26 cellular contexts compared by ENCODE assay signal in the genomic region with DNA sequence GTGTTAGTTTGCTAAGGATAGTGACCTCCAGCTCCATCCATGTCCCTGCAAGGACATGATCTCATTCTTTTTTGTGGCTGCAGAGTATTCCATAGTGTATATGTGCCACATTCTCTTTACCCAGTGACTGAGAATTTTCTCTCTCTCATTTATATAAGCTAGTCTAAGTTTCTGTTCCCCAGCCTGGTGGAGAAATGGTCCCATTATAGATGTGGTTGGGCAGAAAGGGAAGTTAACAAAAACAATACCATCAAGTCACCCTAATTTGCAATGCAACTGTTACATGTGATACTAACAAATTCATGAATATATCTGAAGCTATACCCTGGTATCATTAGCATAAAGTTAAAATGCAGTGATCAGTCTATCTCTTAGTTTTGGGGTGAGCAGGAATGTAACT. TPM values are rescaled to one million over a fixed set of nuclear protein-coding genes. Genes with fewer than 3 reads are reported as not detected.
"Had no signal": no experiment of that assay in that cellular context is flagged by ENCODE, and none has a peak within 500 bp of the region (broad histone marks: within the 10 kb centered on the region; RNA-seq: fewer than 3 reads in every experiment).

No MANE protein-coding gene starts in this region.

- ATAC-seq: activated CD8-positive, alpha-beta memory T cell treated with anti-CD3 and anti-CD28 coated beads, Interleukin-2, amount 10 ng/mL, durations not matched to agents 7 days and 5 days; activated T-cell treated with anti-CD3 and anti-CD28 coated beads, Interleukin-2, amount 50 U/mL, for 72 hours; Panc1; T-cell had no signal

- H3K4me3 ChIP-seq: cardiac muscle cell had no signal

- H3K27ac ChIP-seq: brain microvascular endothelial cell, cardiac muscle cell, KMS-11, RWPE1 had no signal

- H3K36me3 ChIP-seq: brain microvascular endothelial cell, cardiac muscle cell had no signal

- DNase-seq: activated CD4-positive, alpha-beta T cell treated with anti-CD3 and anti-CD28 coated beads, Interleukin-2, amount 10 ng/mL, durations not matched to agents 24 days and 14 days; activated CD4-positive, alpha-beta T cell treated with anti-CD3 and anti-CD28 coated beads, Interleukin-2, amount 50 U/mL, for 48 hours; activated CD4-positive, CD25-positive, alpha-beta regulatory T cell treated with anti-CD3 and anti-CD28 coated beads, Interleukin-2, amount 50 U/mL, for 72 hours; activated CD8-positive, alpha-beta memory T cell treated with anti-CD3 and anti-CD28 coated beads, Interleukin-2, amount 10 ng/mL, durations not matched to agents 7 days and 5 days; activated gamma-delta T cell treated with Interleukin-2 at 50 U/mL for 16 hours; activated naive CD4-positive, alpha-beta T cell treated with anti-CD3 and anti-CD28 coated beads, Interleukin-2, amount 10 ng/mL, durations not matched to agents 7 days and 5 days; activated naive CD8-positive, alpha-beta T cell treated with anti-CD3 and anti-CD28 coated beads for 36 hours; activated T-cell treated with anti-CD3 and anti-CD28 coated beads for 4 hours; activated T-cell treated with anti-CD3 and anti-CD28 coated beads, Interleukin-2, amount 50 U/mL, for 72 hours; brain microvascular endothelial cell; NCI-H1048; NCI-H2029; NCI-H2107; NCI-H2171 treated with DMSO at 0.1 percent for 48 hours; NCI-H226; NCI-H526; NCI-H774; SHP77; T-cell; T-helper 2 cell had no signal

- H3K27me3 ChIP-seq: brain microvascular endothelial cell, cardiac muscle cell had no signal

RNA-seq across cellular contexts. Expression of a gene that starts 54.0 kb away (rescaled TPM):
- total RNA-seq: activated CD4-positive, alpha-beta T cell treated with anti-CD3 and anti-CD28 coated beads, Interleukin-2, amount 10 ng/mL, durations not matched to agents 24 days and 14 days; activated CD8-positive, alpha-beta memory T cell treated with anti-CD3 and anti-CD28 coated beads, Interleukin-2, amount 10 ng/mL, durations not matched to agents 7 days and 5 days; activated naive CD8-positive, alpha-beta T cell treated with anti-CD3 and anti-CD28 coated beads for 36 hours; activated T-cell treated with anti-CD3 and anti-CD28 coated beads, Interleukin-2, amount 50 U/mL, for 72 hours; activated T-helper 2 cell treated with anti-CD3 and anti-CD28 coated beads, Interferon-gamma antibody, Interleukin-2, Interleukin-4, amounts not matched to agents 10 μg/mL and 5 μg/mL and 100 μg/mL, durations not matched to agents 14 hours and 24 hours and 36 hours; cardiac muscle cell; OCI-LY7 had no signal
- polyA plus RNA-seq: cardiac muscle cell had no signal
